ENCODE assay signal across 9 cellular contexts in the genomic region with DNA sequence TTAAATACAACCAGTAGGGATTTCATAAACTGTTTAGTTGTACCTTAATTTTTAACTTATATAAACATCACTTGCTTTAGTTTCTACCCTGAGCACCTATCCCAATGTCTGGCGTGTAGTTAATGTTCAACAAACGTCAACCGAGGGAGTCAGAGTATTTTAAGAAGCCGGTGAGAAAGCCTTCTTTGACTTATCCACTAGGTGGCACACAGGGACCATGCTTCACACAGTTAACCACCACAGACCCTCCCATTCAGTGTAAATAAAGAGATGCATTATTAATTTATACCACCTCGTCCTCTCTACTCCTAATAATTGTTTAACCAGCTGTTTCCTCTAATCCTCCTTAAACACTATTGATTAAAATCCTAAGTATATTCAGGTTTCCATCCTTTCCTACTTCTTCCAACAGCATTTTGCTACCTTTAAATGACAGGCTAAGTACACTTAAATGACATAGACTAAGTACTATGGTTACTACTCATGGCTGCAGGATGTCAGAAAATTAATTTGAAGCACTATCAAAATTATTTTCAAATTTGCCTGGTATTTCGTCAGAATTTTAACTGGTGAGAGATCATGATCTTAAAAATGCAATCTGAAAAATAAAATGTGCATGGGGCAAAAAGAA. TPM values are rescaled to one million over a fixed set of nuclear protein-coding genes. Genes with fewer than 3 reads are reported as not detected.
DNase-seq lines count a peak whose midpoint lies in the region; ATAC-seq, FAIRE-seq and TF ChIP-seq lines count a peak whose summit lies in the region.
"Had no signal": no experiment of that assay in that cellular context is flagged by ENCODE, and none has a peak within 500 bp of the region (broad histone marks: within the 10 kb centered on the region; RNA-seq: fewer than 3 reads in every experiment).

No MANE protein-coding gene starts in this region.

- H3K9me3 ChIP-seq in astrocyte (ENCODE audit: insufficient read depth, low read depth, low read length), result no peaks in the 10 kb centered on the region
- H3K9me3 ChIP-seq in hepatocyte (ENCODE audit: low read depth), result no peaks in the 10 kb centered on the region
- H3K9me3 ChIP-seq: BLaER1 treated with 17β-estradiol and CSF1 and Interleukin-3, amounts not matched to agents 10 nM and 100 nM had no signal

- DNase-seq in NOMO-1 treated with DMSO at 0.1 percent for 48 hours (lab: John Stamatoyannopoulos, UW; ENCODE audit: unreplicated experiment) (peak; percentile 53), NOMO-1 treated with dmso at 0.1 percent for 144 hours (lab: John Stamatoyannopoulos, UW; ENCODE audit: unreplicated experiment) (no peak), HL-60 (ENCODE audit: low read depth in 1 of 2, low spot score in 1 of 2) (peak in 1 of 2 experiments; percentile 20), NCI-H526 (lab: John Stamatoyannopoulos, UW) (peak; percentile 12 to 65), astrocyte (ENCODE audit: low read depth) (peak; percentile 52), hepatocyte (ENCODE audit: low spot score) (peak; percentile 85)
- DNase-seq in stimulated activated CD8-positive, alpha-beta memory T cell treated with anti-CD3 and anti-CD28 coated beads, Interleukin-4, amount 100 ng/mL, for 48 hours, result peak; percentile 34

- peak overlapping the region; percentile 77 for H3K4me3 Mint-ChIP-seq in astrocyte (ENCODE audit: unreplicated experiment)

- peak overlapping the region; percentile 16 for H3K4me2 ChIP-seq in astrocyte (ENCODE audit: low read length)
- peak overlapping the region; percentile 92 for H3K4me2 ChIP-seq in hepatocyte
- H3K4me2 ChIP-seq: BLaER1 treated with 17β-estradiol and CSF1 and Interleukin-3, amounts not matched to agents 10 nM and 100 nM had no signal

- H3K9me3 Mint-ChIP-seq in astrocyte (ENCODE audit: unreplicated experiment), result no peaks in the 10 kb centered on the region

- 3% methylated on average over 6 of the region's 6 CpGs for WGBS in hepatocyte (ENCODE audit: low lambda C conversion rate, missing lambda C conversion rate)

- no peaks in the 10 kb centered on the region for H3K9me2 ChIP-seq in hepatocyte (replicated peaks; ENCODE audit: insufficient read depth)

- peak; percentile 82 for ATAC-seq in GM21619 (IDR thresholded peaks at IDR 0.05; ENCODE audit: unreplicated experiment)

- H3K79me2 ChIP-seq in astrocyte (ENCODE audit: insufficient read depth, low read length) (no peaks in the 10 kb centered on the region), hepatocyte (no peaks in the 10 kb centered on the region)

- H3K27me3 Mint-ChIP-seq in astrocyte (ENCODE audit: low read depth, unreplicated experiment), result no peaks in the 10 kb centered on the region

- H3K27ac Mint-ChIP-seq in astrocyte (ENCODE audit: unreplicated experiment), result peak overlapping the region; percentile 21

- H2AFZ ChIP-seq in astrocyte (ENCODE audit: low read depth, low read length) (no peak overlapping the region), hepatocyte (no peak overlapping the region)

- H3K27ac ChIP-seq in HL-60 (replicated peaks) (no peak overlapping the region), astrocyte (ENCODE audit: low read depth, low read length) (no peak overlapping the region), hepatocyte (no peak overlapping the region)
- H3K27ac ChIP-seq: BLaER1 treated with 17β-estradiol and CSF1 and Interleukin-3, amounts not matched to agents 10 nM and 100 nM had no signal

- H3K36me3 ChIP-seq in astrocyte (ENCODE audit: insufficient read depth, low read length) (no peaks in the 10 kb centered on the region), hepatocyte (replicated peaks; ENCODE audit: insufficient read depth, low read depth) (no peaks in the 10 kb centered on the region)
- H3K36me3 ChIP-seq: BLaER1 treated with 17β-estradiol and CSF1 and Interleukin-3, amounts not matched to agents 10 nM and 100 nM had no signal

- H4K20me1 ChIP-seq in astrocyte (ENCODE audit: insufficient read depth, low read length), result no peaks in the 10 kb centered on the region
- H4K20me1 ChIP-seq in hepatocyte (ENCODE audit: insufficient read depth, poor library complexity, severe bottlenecking), result no peaks in the 10 kb centered on the region

- peaks cover 22% of the 10 kb centered on the region for H3K4me1 Mint-ChIP-seq in astrocyte (ENCODE audit: low read depth, unreplicated experiment)

- H3K27me3 ChIP-seq in HL-60 (ENCODE audit: insufficient read depth, poor library complexity, severe bottlenecking) (no peaks in the 10 kb centered on the region), astrocyte (ENCODE audit: insufficient read depth, low read length) (no peaks in the 10 kb centered on the region), hepatocyte (no peaks in the 10 kb centered on the region)

- H3K4me3 ChIP-seq in HL-60 (replicated peaks; ENCODE audit: insufficient read depth, low read length) (no peak overlapping the region), astrocyte (ENCODE audit: insufficient read depth, low read depth, low read length) (no peak overlapping the region), hepatocyte (no peak overlapping the region)
- H3K4me3 ChIP-seq: BLaER1 treated with 17β-estradiol and CSF1 and Interleukin-3, amounts not matched to agents 10 nM and 100 nM had no signal

- no peak overlapping the region for H3K9ac ChIP-seq in astrocyte (ENCODE audit: low read length)
- H3K9ac ChIP-seq: BLaER1 treated with 17β-estradiol and CSF1 and Interleukin-3, amounts not matched to agents 10 nM and 100 nM had no signal

- peaks cover 16% of the 10 kb centered on the region for H3K4me1 ChIP-seq in astrocyte (ENCODE audit: insufficient read depth, low read length)
- H3K4me1 ChIP-seq in hepatocyte (ENCODE audit: insufficient read depth), result peaks cover 10% of the 10 kb centered on the region

- no peaks in the 10 kb centered on the region for H3K36me3 Mint-ChIP-seq in astrocyte (ENCODE audit: low read depth, unreplicated experiment)

- TF ChIP-seq CTCF in HL-60 (IDR thresholded peaks at IDR 0.05; ENCODE audit: insufficient read depth, low read length) (peak; percentile 20), astrocyte (IDR thresholded peaks at IDR 0.05; ENCODE audit: insufficient read depth, low read depth, low read length) (peak; percentile 94), hepatocyte (IDR thresholded peaks at IDR 0.05; ENCODE audit: poor library complexity) (peak; percentile 88)

- peak; percentile 99 for FAIRE-seq in astrocyte (lab: Jason Lieb, UNC)

RNA-seq across cellular contexts. Expression of a gene that starts 2.3 kb away (rescaled TPM):
- 45.0 and 71.9 TPM in 2 replicates for total RNA-seq in astrocyte
- total RNA-seq in hepatocyte, result 43.0 and 49.7 TPM in 2 replicates
- polyA plus RNA-seq in hepatocyte, result 32.7 and 34.5 TPM in 2 replicates

Comparison
In these comparisons a context has a peak if more than half of its experiments do, and no peak if none do; other contexts are left out.
1. CTCF ChIP-seq: peak in every context shown above with its lines; median percentile 94 in astrocyte; 88 in hepatocyte; 20 in HL-60.